ENCODE assay signal across 7 cellular contexts in genomic region chrY:26319488-26320202, GRCh38.
DNase-seq lines count a peak whose midpoint lies in the region; ATAC-seq, FAIRE-seq and TF ChIP-seq lines count a peak whose summit lies in the region.
"Not testable (repeated sequence)": the region's sequence is repeated elsewhere in the genome, so short reads cannot be mapped to it uniquely, and the experiment has no call there.

No MANE protein-coding gene starts in this region.

- WGBS in A549 (ENCODE audit: missing lambda C conversion rate): 0% methylated on average over 2 of the region's 2 CpGs

- not testable (repeated sequence) for BruUV-seq in endothelial cell of umbilical vein (replicated peaks; lab: Mats Ljungman, UMichigan)

- H3K36me3 ChIP-seq in RWPE2 (ENCODE audit: low read depth); endothelial cell of umbilical vein (ENCODE audit: control insufficient read depth in 2 of 2, extremely low read depth in 1 of 2, insufficient read depth in 2 of 2, low read length in 2 of 2): not testable (repeated sequence)

- not testable (repeated sequence) for H3K9me3 ChIP-seq in A549; RWPE2 (ENCODE audit: severe bottlenecking); endothelial cell of umbilical vein (replicated peaks; ENCODE audit: control insufficient read depth, insufficient read depth, low read length)

- POLR2A ChIA-PET in A549 (lab: Yijun Ruan, JAX); endothelial cell of umbilical vein (lab: Charles Lee): not testable (repeated sequence)

- dilution Hi-C loops in endothelial cell of umbilical vein (cut with MboI; ENCODE audit: extremely low pct_ligation_motif_present, low sequenced_read_pairs): not testable (repeated sequence)

- TF ChIP-seq RAD21 in A549 (conservative IDR thresholded peaks at IDR 0.05 in 1 of 2, IDR thresholded peaks at IDR 0.05 in 1 of 2): not testable (repeated sequence)

- not testable (repeated sequence) for TF ChIP-seq EP300 in A549 (IDR thresholded peaks at IDR 0.05)

- not testable (repeated sequence) for ATAC-seq in A549
- ATAC-seq in RWPE2 (ENCODE audit: low read depth) (peak; percentile 91), Right ventricle myocardium superior (ENCODE audit: poor library complexity) (peak; percentile 60)

- CTCF ChIA-PET in A549 (lab: Yijun Ruan, JAX); endothelial cell of umbilical vein (lab: Charles Lee): not testable (repeated sequence)

- not testable (repeated sequence) for H3K9ac ChIP-seq in endothelial cell of umbilical vein (replicated peaks; ENCODE audit: extremely low read depth, insufficient read depth, low read length)

- TF ChIP-seq POLR2A in A549 (IDR thresholded peaks at IDR 0.05; ENCODE audit: low read length); endothelial cell of umbilical vein (IDR thresholded peaks at IDR 0.05; ENCODE audit: low read depth, low read length): not testable (repeated sequence)

- not testable (repeated sequence) for DNase-seq in A549 (ENCODE audit: low read depth in 1 of 2, low spot score in 1 of 2); RWPE2 (ENCODE audit: low spot score); Right ventricle myocardium superior
- DNase-seq in H4 (ENCODE audit: low spot score): peak; percentile 12
- peak; percentile 81 for DNase-seq in LHCN-M2 (ENCODE audit: low read depth)
- DNase-seq in endothelial cell of umbilical vein (ENCODE audit: low read depth, low spot score): peak; percentile 1
- DNase-seq in renal cortical epithelial cell (ENCODE audit: low read depth): peak; percentile 28

- H4K20me1 ChIP-seq in endothelial cell of umbilical vein (replicated peaks; ENCODE audit: control insufficient read depth, extremely low read depth, insufficient read depth, low read length): not testable (repeated sequence)

- not testable (repeated sequence) for H2AFZ ChIP-seq in endothelial cell of umbilical vein (ENCODE audit: low read depth, low read length)

- H3K27me3 ChIP-seq in RWPE2 (ENCODE audit: insufficient read depth, poor library complexity, severe bottlenecking); endothelial cell of umbilical vein (ENCODE audit: control insufficient read depth in 2 of 2, insufficient read depth in 2 of 2, low read length in 2 of 2): not testable (repeated sequence)

- TF ChIP-seq CTCF in A549 (IDR thresholded peaks at IDR 0.05); RWPE2 (IDR thresholded peaks at IDR 0.05; ENCODE audit: poor library complexity, severe bottlenecking); endothelial cell of umbilical vein (IDR thresholded peaks at IDR 0.05; ENCODE audit: extremely low read depth in 1 of 2, insufficient read depth in 1 of 2, low read depth in 1 of 2, low read length in 2 of 2): not testable (repeated sequence)

- not testable (repeated sequence) for H3K4me1 ChIP-seq in A549; endothelial cell of umbilical vein (ENCODE audit: control insufficient read depth, extremely low read depth, insufficient read depth, low read length)
- peaks cover 22% of the 10 kb centered on the region for H3K4me1 ChIP-seq in RWPE2 (ENCODE audit: insufficient read depth, poor library complexity, severe bottlenecking)

- H3K4me2 ChIP-seq in A549; endothelial cell of umbilical vein (ENCODE audit: insufficient read depth, low read length): not testable (repeated sequence)

- not testable (repeated sequence) for H3K4me3 ChIP-seq in A549; RWPE2 (ENCODE audit: severe bottlenecking); endothelial cell of umbilical vein (replicated peaks in 1 of 3; ENCODE audit: insufficient read depth in 1 of 3, low read depth in 1 of 3, low read length in 3 of 3)

- FAIRE-seq in A549 (lab: Jason Lieb, UNC): peak; percentile 94
- FAIRE-seq in endothelial cell of umbilical vein (lab: Jason Lieb, UNC): peak; percentile 79

- not testable (repeated sequence) for H3K79me2 ChIP-seq in endothelial cell of umbilical vein (ENCODE audit: control insufficient read depth, insufficient read depth, low read length)

- not testable (repeated sequence) for H3K9me1 ChIP-seq in endothelial cell of umbilical vein (replicated peaks; ENCODE audit: control insufficient read depth, extremely low read depth, insufficient read depth, low read length)

- intact Hi-C loops in endothelial cell of umbilical vein (cut with micrococcal nuclease); Right ventricle myocardium superior (cut with DNase I): not testable (repeated sequence)

- not testable (repeated sequence) for H3K27ac ChIP-seq in A549; endothelial cell of umbilical vein (ENCODE audit: insufficient read depth, low read depth, low read length)
- H3K27ac ChIP-seq in RWPE2 (ENCODE audit: poor library complexity, severe bottlenecking): peak overlapping the region; percentile 1
